Comparison of ENCODE assay signal across 26 cellular contexts in genomic region chr21:46386726-46387073, GRCh38.
A peak's percentile ranks its signal among the peaks of the same experiment; 100 is the strongest.
DNase-seq lines count a peak whose midpoint lies in the region; ATAC-seq, FAIRE-seq and TF ChIP-seq lines count a peak whose summit lies in the region.
"Had no signal": no experiment of that assay in that cellular context is flagged by ENCODE, and none has a peak within 500 bp of the region (broad histone marks: within the 10 kb centered on the region; RNA-seq: fewer than 3 reads in every experiment).

No MANE protein-coding gene starts in this region.

- 95% methylated on average over 13 of the region's 13 CpGs; no CpG with 5 or more reads in 1 of the 2 experiments for WGBS in H1 (ENCODE audit: extremely low coverage in 1 of 2, insufficient coverage in 1 of 2, insufficient read length in 1 of 2, insufficient replicate concordance in 2 of 2, low coverage in 1 of 2, low lambda C conversion rate in 2 of 2, missing lambda C conversion rate in 1 of 2), 2 experiments

- CTCF ChIA-PET in H1 (lab: Charles Lee; ENCODE audit: partially characterized antibody): interaction anchor here (1.1 to 1.2 kb wide), 2 partner anchors 25 to 169 kb away, joined by 3 to 4 read pairs; no protein-coding TSS in a partner anchor

- no peak overlapping the region for H3K4me3 Mint-ChIP-seq in neural progenitor cell
- H3K4me3 Mint-ChIP-seq: CD14-positive monocyte; CD8-positive, alpha-beta memory T cell had no signal

- no peak overlapping the region for H2BK20ac ChIP-seq in H1 (ENCODE audit: low read length)

- H3K79me1 ChIP-seq in H1 (ENCODE audit: low read depth, low read length): peaks cover 21% of the 10 kb centered on the region

- H3K23ac ChIP-seq in H1 (ENCODE audit: insufficient read length): no peak overlapping the region

- H4K20me1 ChIP-seq in H1 (replicated peaks in 1 of 2; ENCODE audit: control insufficient read depth in 1 of 2, insufficient read depth in 2 of 2, low read length in 2 of 2) (peaks cover 0 to 6% of the 10 kb centered on the region in 2 experiments), neural progenitor cell (ENCODE audit: low read depth) (no peaks in the 10 kb centered on the region)

- POLR2A ChIA-PET in H1 (lab: Charles Lee; ENCODE audit: partially characterized antibody): no interaction called here

- peaks cover 59% of the 10 kb centered on the region for H3K36me3 ChIP-seq in right atrium auricular region
- H3K36me3 ChIP-seq in H1 (ENCODE audit: control insufficient read depth in 2 of 4, insufficient read depth in 4 of 4, low read length in 3 of 4): peaks cover 2 to 28% (median 13%) of the 10 kb centered on the region in 4 experiments; a peak in 6 of 8 replicates
- no peaks in the 10 kb centered on the region for H3K36me3 ChIP-seq in neural progenitor cell
- H3K36me3 ChIP-seq in skeletal muscle tissue (ENCODE audit: control insufficient read depth in 3 of 3, insufficient read depth in 3 of 3, low read length in 3 of 3): peaks cover 51 to 77% (median 73%) of the 10 kb centered on the region in 3 donors

- TF ChIP-seq CTCF in right atrium auricular region (IDR thresholded peaks at IDR 0.05) (no peak), H1 (IDR thresholded peaks at IDR 0.05; ENCODE audit: control extremely low read depth in 1 of 3, insufficient read depth in 1 of 3, low read depth in 1 of 3, low read length in 3 of 3) (no peak), neural progenitor cell (IDR thresholded peaks at IDR 0.05) (no peak)

- H3K23me2 ChIP-seq in H1 (ENCODE audit: low read depth, low read length): no peaks in the 10 kb centered on the region

- H3K4me2 ChIP-seq in H1 (ENCODE audit: insufficient read depth in 1 of 2, low read depth in 2 of 2, low read length in 2 of 2) (no peak overlapping the region), neural progenitor cell (no peak overlapping the region)

- no peaks in the 10 kb centered on the region for H3K4me1 ChIP-seq in right atrium auricular region
- H3K4me1 ChIP-seq in H1 (replicated peaks in 1 of 4; ENCODE audit: control insufficient read depth in 3 of 4, insufficient read depth in 4 of 4, low read length in 3 of 4): peaks cover 0 to 2% (median 2%) of the 10 kb centered on the region in 4 experiments; a peak in 2 of 7 replicates
- no peaks in the 10 kb centered on the region for H3K4me1 ChIP-seq in neural progenitor cell
- H3K4me1 ChIP-seq in skeletal muscle tissue (ENCODE audit: control insufficient read depth in 3 of 3, insufficient read depth in 3 of 3, low read length in 3 of 3): peaks cover 15 to 70% (median 43%) of the 10 kb centered on the region in 3 donors

- no peak for TF ChIP-seq EP300 in H1 (IDR thresholded peaks at IDR 0.05; ENCODE audit: borderline replicate concordance in 1 of 2, low read depth in 2 of 2, low read length in 2 of 2)

- H3K9ac ChIP-seq in H1 (replicated peaks in 1 of 4; ENCODE audit: extremely low read depth in 1 of 4, low read depth in 3 of 4, low read length in 3 of 4) (no peak overlapping the region), neural progenitor cell (no peak overlapping the region), skeletal muscle tissue (ENCODE audit: low read depth in 1 of 3, low read length in 3 of 3) (peak overlapping the region in 2 of 3 donors; percentile 61 to 78)

- no peak overlapping the region for H3K4ac ChIP-seq in H1 (replicated peaks; ENCODE audit: insufficient read length, low read depth, low read length)

- H3K27ac Mint-ChIP-seq in neural progenitor cell: peak overlapping the region; percentile 46

- H3K14ac ChIP-seq in H1 (ENCODE audit: insufficient read length): no peak overlapping the region

- H2BK5ac ChIP-seq in H1 (ENCODE audit: low read depth, low read length): no peak overlapping the region

- peaks cover 0 to 26% of the 10 kb centered on the region in 2 experiments; a peak in 3 of 4 replicates for H3K79me2 ChIP-seq in H1 (ENCODE audit: control insufficient read depth in 1 of 2, insufficient read depth in 2 of 2, low read length in 2 of 2)
- peaks cover 22% of the 10 kb centered on the region for H3K79me2 ChIP-seq in neural progenitor cell (ENCODE audit: low read depth)

- H3K4me3 ChIP-seq in right atrium auricular region (no peak overlapping the region), H1 (ENCODE audit: extremely low read depth in 1 of 4, insufficient read depth in 2 of 4, low read depth in 3 of 4, low read length in 4 of 4) (no peak overlapping the region), neural progenitor cell (no peak overlapping the region), skeletal muscle tissue (ENCODE audit: low read length in 3 of 3) (no peak overlapping the region)

- H2BK120ac ChIP-seq in H1 (replicated peaks; ENCODE audit: low read depth, low read length): no peak overlapping the region

- H4K8ac ChIP-seq in H1 (ENCODE audit: extremely low read depth, insufficient read depth, low read length): 0 out of 2 replicates have a peak overlapping the region, but pooled peaks have one; percentile 25

- no peak for FAIRE-seq in H1 (lab: Jason Lieb, UNC)
- FAIRE-seq: GM19239, H54 had no signal

- H2AK5ac ChIP-seq in H1 (ENCODE audit: low read depth, low read length): no peak overlapping the region

- no peak overlapping the region for H3K18ac ChIP-seq in H1 (ENCODE audit: extremely low read depth, low read length)

- TF ChIP-seq RAD21 in H1 (IDR thresholded peaks at IDR 0.05 in 1 of 2, conservative IDR thresholded peaks at IDR 0.05 in 1 of 2; ENCODE audit: low read depth in 2 of 2, low read length in 2 of 2): no peak

- H3K9me3 ChIP-seq in right atrium auricular region (no peaks in the 10 kb centered on the region), H1 (ENCODE audit: insufficient read depth in 2 of 2, low read depth in 1 of 2, low read length in 1 of 2) (peaks cover 10 to 18% of the 10 kb centered on the region in 2 experiments; a peak in 2 of 4 replicates), neural progenitor cell (ENCODE audit: low read depth) (no peaks in the 10 kb centered on the region), skeletal muscle tissue (ENCODE audit: control insufficient read depth in 3 of 3, low read length in 3 of 3) (no peaks in the 10 kb centered on the region)
- H3K9me3 ChIP-seq: BE2C had no signal

- no peak overlapping the region for H3K27ac ChIP-seq in right atrium auricular region
- no peak overlapping the region; the same call in 1 of the 2 replicates for H3K27ac ChIP-seq in H1 (ENCODE audit: low read depth, low read length)
- H3K27ac ChIP-seq in neural progenitor cell: no peak overlapping the region
- peak overlapping the region; percentile 64 for H3K27ac ChIP-seq in skeletal muscle tissue (ENCODE audit: low read depth, low read length)

- H2BK12ac ChIP-seq in H1 (ENCODE audit: low read depth, low read length): no peak overlapping the region

- H3K9me3 Mint-ChIP-seq in neural progenitor cell: peaks cover 23% of the 10 kb centered on the region
- H3K9me3 Mint-ChIP-seq: CD8-positive, alpha-beta memory T cell had no signal

- peaks cover under 1% of the 10 kb centered on the region for H3F3A ChIP-seq in neural progenitor cell (ENCODE audit: low read depth)

- intact Hi-C loops in cardiac septum (cut with DNase I): no loop called here

- no peak for TF ChIP-seq POLR2A in H1 (IDR thresholded peaks at IDR 0.05; ENCODE audit: control extremely low read depth in 1 of 2, low read depth in 2 of 2, low read length in 2 of 2)

- H3K27me3 ChIP-seq in right atrium auricular region (no peaks in the 10 kb centered on the region), H1 (replicated peaks in 1 of 4; ENCODE audit: control insufficient read depth in 3 of 4, extremely low read depth in 1 of 4, insufficient read depth in 3 of 4, low read length in 3 of 4) (no peaks in the 10 kb centered on the region), neural progenitor cell (no peaks in the 10 kb centered on the region), skeletal muscle tissue (ENCODE audit: control insufficient read depth in 3 of 3, insufficient read depth in 3 of 3, low read length in 3 of 3) (no peaks in the 10 kb centered on the region)
- H3K27me3 ChIP-seq: BE2C had no signal

- H3K36me3 Mint-ChIP-seq in neural progenitor cell: peaks cover 50% of the 10 kb centered on the region

- peak; percentile 59 for DNase-seq in cardiac septum (ENCODE audit: low spot score)
- DNase-seq in right atrium auricular region (ENCODE audit: low spot score): no peak
- DNase-seq in H1 (ENCODE audit: low read depth in 1 of 2, low spot score in 2 of 2): no peak
- no peak for DNase-seq in neural progenitor cell (ENCODE audit: low spot score)
- DNase-seq in activated naive CD4-positive, alpha-beta T cell (lab: John Stamatoyannopoulos, UW): no peak
- DNase-seq: 8988T; ACHN; CD8-positive, alpha-beta memory T cell; DND-41; KBM-7; NCI-H1105; NCI-H146; NCI-H1930; NCI-H2107; NCI-H446; NCI-H524 treated with DMSO at 0.1 percent for 48 hours; NCI-H774; PC-3; Right ventricle myocardium superior had no signal

- H2AFZ ChIP-seq in H1 (ENCODE audit: low read length) (no peak overlapping the region), neural progenitor cell (replicated peaks) (no peak overlapping the region)

- no peaks in the 10 kb centered on the region for H3K4me1 Mint-ChIP-seq in neural progenitor cell
- H3K4me1 Mint-ChIP-seq: CD14-positive monocyte had no signal

- no peak overlapping the region for H4K91ac ChIP-seq in H1 (replicated peaks; ENCODE audit: insufficient read length, low read length)

- no peak overlapping the region for H3K56ac ChIP-seq in H1 (replicated peaks; ENCODE audit: insufficient read length, low read depth, low read length)

- H2BK15ac ChIP-seq in H1 (ENCODE audit: low read length): no peak overlapping the region

- no peak for ATAC-seq in HG02571 (IDR thresholded peaks at IDR 0.05; ENCODE audit: unreplicated experiment)
- no peak for ATAC-seq in HG03457 (IDR thresholded peaks at IDR 0.05; ENCODE audit: unreplicated experiment)
- ATAC-seq: PC-3 had no signal

- no peak overlapping the region for H4K5ac ChIP-seq in H1 (ENCODE audit: insufficient read length, low read depth, low read length)

- H3K27me3 Mint-ChIP-seq in neural progenitor cell (ENCODE audit: insufficient read depth, low read depth): peaks cover 4% of the 10 kb centered on the region
- H3K27me3 Mint-ChIP-seq: CD8-positive, alpha-beta memory T cell had no signal

TF ChIP-seq in H1, 55 proteins besides CTCF, POLR2A, EP300 and RAD21 (continues in another document):
- TF ChIP-seq KDM5A (IDR thresholded peaks at IDR 0.05; ENCODE audit: low read length): no peak
- no peak for TF ChIP-seq CBX5 (IDR thresholded peaks at IDR 0.05; ENCODE audit: low read depth, low read length)
- TF ChIP-seq ATF2 (IDR thresholded peaks at IDR 0.05; ENCODE audit: low read length): no peak

Comparison
In these comparisons a context has a peak if more than half of its experiments do, and no peak if none do; other contexts are left out.
1. H3K9ac ChIP-seq: peak in skeletal muscle tissue (2 of 3); none in H1 (0 of 4) and neural progenitor cell (single experiment).